9 cellular contexts compared by ENCODE assay signal in genomic region chr11:73386026-73386425, GRCh38. TPM values are rescaled to one million over a fixed set of nuclear protein-coding genes. Genes with fewer than 3 reads are reported as not detected.
A peak's percentile ranks its signal among the peaks of the same experiment; 100 is the strongest.
DNase-seq lines count a peak whose midpoint lies in the region; ATAC-seq and TF ChIP-seq lines count a peak whose summit lies in the region.
"Had no signal": no experiment of that assay in that cellular context is flagged by ENCODE, and none has a peak within 500 bp of the region (broad histone marks: within the 10 kb centered on the region; RNA-seq: fewer than 3 reads in every experiment).

No MANE protein-coding gene starts in this region.

- peaks cover 69% of the 10 kb centered on the region for H3K4me1 Mint-ChIP-seq in activated CD4-positive, alpha-beta T cell treated with anti-CD3 and anti-CD28 coated beads, Interleukin-2, amount 10 ng/mL, durations not matched to agents 7 days and 5 days
- peaks cover 23% of the 10 kb centered on the region for H3K4me1 Mint-ChIP-seq in GM23338

- H3K27me3 ChIP-seq in subcutaneous abdominal adipose tissue (ENCODE audit: control insufficient read depth in 5 of 5, insufficient read depth in 4 of 5, low read length in 5 of 5) = no peaks in the 10 kb centered on the region
- no peaks in the 10 kb centered on the region for H3K27me3 ChIP-seq in GM23338 (ENCODE audit: insufficient read depth)

- H3K27ac Mint-ChIP-seq in activated CD4-positive, alpha-beta T cell treated with anti-CD3 and anti-CD28 coated beads, Interleukin-2, amount 10 ng/mL, durations not matched to agents 7 days and 5 days = peak overlapping the region; percentile 89
- no peak overlapping the region for H3K27ac Mint-ChIP-seq in GM23338

- no peaks in the 10 kb centered on the region for H3K9me3 ChIP-seq in subcutaneous abdominal adipose tissue (ENCODE audit: control insufficient read depth in 5 of 5, low read length in 5 of 5)

- H2AFZ ChIP-seq in GM23338 = no peak overlapping the region

- H3K4me3 ChIP-seq in subcutaneous abdominal adipose tissue (ENCODE audit: low read depth in 1 of 5, low read length in 5 of 5) (no peak overlapping the region), GM23338 (no peak overlapping the region)

- peak; percentile 24 for ATAC-seq in Right ventricle myocardium inferior
- no peak for ATAC-seq in HG02884 (IDR thresholded peaks at IDR 0.05; ENCODE audit: unreplicated experiment)
- ATAC-seq in GM23338 = no peak

- no peak for TF ChIP-seq CTCF in GM23338 (conservative IDR thresholded peaks at IDR 0.05; ENCODE audit: low read depth in 2 of 2)

- H3K36me3 ChIP-seq in subcutaneous abdominal adipose tissue (ENCODE audit: control insufficient read depth in 5 of 5, insufficient read depth in 5 of 5, low read length in 5 of 5) (no peaks in the 10 kb centered on the region), GM23338 (ENCODE audit: insufficient read depth) (no peaks in the 10 kb centered on the region)

- H3K4me2 ChIP-seq in GM23338 = no peak overlapping the region

- no peaks in the 10 kb centered on the region for H3K27me3 Mint-ChIP-seq in activated CD4-positive, alpha-beta T cell treated with anti-CD3 and anti-CD28 coated beads, Interleukin-2, amount 10 ng/mL, durations not matched to agents 7 days and 5 days
- peaks cover 6% of the 10 kb centered on the region for H3K27me3 Mint-ChIP-seq in GM23338 (ENCODE audit: insufficient read depth, low read depth, poor library complexity)

- H3K4me3 Mint-ChIP-seq in activated CD4-positive, alpha-beta T cell treated with anti-CD3 and anti-CD28 coated beads, Interleukin-2, amount 10 ng/mL, durations not matched to agents 7 days and 5 days = no peak overlapping the region
- H3K4me3 Mint-ChIP-seq in GM23338 = no peak overlapping the region

- H3K9me2 ChIP-seq in GM23338 (ENCODE audit: insufficient read depth) = no peaks in the 10 kb centered on the region

- H4K20me1 ChIP-seq in GM23338 (replicated peaks; ENCODE audit: insufficient read depth) = no peaks in the 10 kb centered on the region; the same call in none of the 2 replicates

- CTCF ChIA-PET in activated CD4-positive, alpha-beta T cell treated with anti-CD3 and anti-CD28 coated beads, Interleukin-2, amount 10 ng/mL, durations not matched to agents 7 days and 5 days (lab: Charles Lee) = interaction anchor here (1.3 to 1.9 kb wide), 2 partner anchors 7 to 275 kb away, joined by 3 to 8 read pairs; no protein-coding TSS in a partner anchor

- intact Hi-C loops in Right ventricle myocardium inferior (cut with DNase I) = no loop called here

- peaks cover 8% of the 10 kb centered on the region for H3K36me3 Mint-ChIP-seq in activated CD4-positive, alpha-beta T cell treated with anti-CD3 and anti-CD28 coated beads, Interleukin-2, amount 10 ng/mL, durations not matched to agents 7 days and 5 days (ENCODE audit: low read depth)
- H3K36me3 Mint-ChIP-seq in GM23338 (ENCODE audit: low read depth) = no peaks in the 10 kb centered on the region; the same call in 2 of the 3 replicates

- H3K4me1 ChIP-seq in subcutaneous abdominal adipose tissue (ENCODE audit: control insufficient read depth in 5 of 5, insufficient read depth in 5 of 5, low read length in 5 of 5) (peaks cover 2 to 94% (median 53%) of the 10 kb centered on the region in 5 donors), GM23338 (ENCODE audit: insufficient read depth) (no peaks in the 10 kb centered on the region)

- peaks cover 5% of the 10 kb centered on the region; the same call in 1 of the 2 replicates for H3K79me2 ChIP-seq in GM23338 (replicated peaks; ENCODE audit: insufficient read depth)

- no peaks in the 10 kb centered on the region for H3K9me3 Mint-ChIP-seq in activated CD4-positive, alpha-beta T cell treated with anti-CD3 and anti-CD28 coated beads, Interleukin-2, amount 10 ng/mL, durations not matched to agents 7 days and 5 days
- H3K9me3 Mint-ChIP-seq in GM23338 = no peaks in the 10 kb centered on the region

- DNase-seq in activated CD4-positive, alpha-beta T cell treated with anti-CD3 and anti-CD28 coated beads, Interleukin-2, amount 10 ng/mL, durations not matched to agents 7 days and 5 days = no peak
- DNase-seq in activated CD4-positive, alpha-beta T cell treated with anti-CD3 and anti-CD28 coated beads for 4 hours = no peak
- peak; percentile 99 for DNase-seq in OCI-M1 (lab: John Stamatoyannopoulos, UW)
- peak; percentile 87 for DNase-seq in Right ventricle myocardium inferior (ENCODE audit: missing footprints)
- DNase-seq in stimulated activated CD4-positive, alpha-beta T cell treated with anti-CD3 and anti-CD28 coated beads, Interleukin-4, amount 100 ng/mL, for 24 hours = no peak
- no peak for DNase-seq in GM23338 (ENCODE audit: low spot score)
- DNase-seq: NCI-H187 treated with DMSO at 0.1 percent for 48 hours had no signal

- POLR2A ChIA-PET in activated CD4-positive, alpha-beta T cell treated with anti-CD3 and anti-CD28 coated beads, Interleukin-2, amount 10 ng/mL, durations not matched to agents 7 days and 5 days (lab: Charles Lee) = no interaction called here

- H3K9ac ChIP-seq in subcutaneous abdominal adipose tissue (ENCODE audit: low read length in 5 of 5) = no peak overlapping the region

- no peaks in the 10 kb centered on the region for H3F3A ChIP-seq in GM23338 (replicated peaks; ENCODE audit: low read depth)

- H3K27ac ChIP-seq in subcutaneous abdominal adipose tissue (ENCODE audit: low read depth, low read length) (peak overlapping the region; percentile 23), GM23338 (ENCODE audit: low read depth) (no peak overlapping the region)

TF ChIP-seq in GM23338, 12 proteins besides CTCF, POLR2A, EP300 and RAD21:
- TF ChIP-seq POLR2AphosphoS5 (IDR thresholded peaks at IDR 0.05; ENCODE audit: low read depth) (no peak), ZNF114 (CRISPR knock-in tag; IDR thresholded peaks at IDR 0.05) (no peak), STAT1 (IDR thresholded peaks at IDR 0.05; ENCODE audit: unreplicated experiment) (no peak)

RNA-seq across cellular contexts. Expression of gene RELT, which starts 9.8 kb away (rescaled TPM):
- total RNA-seq in activated CD4-positive, alpha-beta T cell treated with anti-CD3 and anti-CD28 coated beads, Interleukin-2, amount 10 ng/mL, durations not matched to agents 7 days and 5 days = 10 to 100 TPM; 22.0 to 24.6 TPM
- total RNA-seq in Right ventricle myocardium inferior = 2.3 TPM
- 6.2 and 6.3 TPM in 2 replicates for total RNA-seq in GM23338 (2014; rRNA removed; shearing (Covaris generic))
- 2.0 and 2.1 TPM in 2 replicates for polyA plus RNA-seq in GM23338 (2016; fragmentation: Nextera tagmentation; extraction: Ambion mirVana)

Comparison
In these comparisons a context has a peak if more than half of its experiments do, and no peak if none do; other contexts are left out.
1. DNase-seq: peak in OCI-M1 (single experiment) and Right ventricle myocardium inferior (single experiment); none in activated CD4-positive, alpha-beta T cell treated with anti-CD3 and anti-CD28 coated beads, Interleukin-2, amount 10 ng/mL, durations not matched to agents 7 days and 5 days (single experiment), activated CD4-positive, alpha-beta T cell treated with anti-CD3 and anti-CD28 coated beads for 4 hours (0 of 2), stimulated activated CD4-positive, alpha-beta T cell treated with anti-CD3 and anti-CD28 coated beads, Interleukin-4, amount 100 ng/mL, for 24 hours (single experiment) and GM23338 (single experiment).